ENCODE assay signal across 10 cellular contexts in the genomic region with DNA sequence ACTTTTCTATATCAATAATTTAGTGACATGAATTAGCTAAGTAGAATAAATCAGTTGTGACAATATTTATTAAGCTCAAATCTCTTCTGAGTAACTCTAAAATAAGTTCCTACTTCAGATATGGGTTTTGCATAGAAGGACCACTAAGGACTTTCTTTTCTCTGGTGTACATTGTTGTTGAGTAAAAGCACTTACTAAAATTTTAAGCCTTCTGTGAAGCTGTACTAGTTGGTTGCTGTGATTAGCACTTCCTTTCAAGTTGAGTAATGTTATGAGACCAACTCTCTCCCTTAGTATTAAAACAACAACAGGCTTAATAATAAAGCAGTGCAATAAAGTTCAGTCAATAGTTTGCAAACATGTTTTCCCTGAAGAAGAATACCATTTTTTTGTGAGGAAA.
DNase-seq lines count a peak whose midpoint lies in the region; ATAC-seq lines count a peak whose summit lies in the region.
"Had no signal": no experiment of that assay in that cellular context is flagged by ENCODE, and none has a peak within 500 bp of the region (broad histone marks: within the 10 kb centered on the region; RNA-seq: fewer than 3 reads in every experiment).

No MANE protein-coding gene starts in this region.

- no peak overlapping the region for H3K14ac ChIP-seq in neuronal stem cell (ENCODE audit: low read length)

- no peak overlapping the region for H2BK120ac ChIP-seq in neuronal stem cell (ENCODE audit: low read depth, low read length)

- no peak overlapping the region for H3K23ac ChIP-seq in neuronal stem cell (ENCODE audit: low read depth, low read length, poor library complexity)

- no peaks in the 10 kb centered on the region for H3K79me1 ChIP-seq in neuronal stem cell (ENCODE audit: low read depth, low read length)

- H3K4me1 ChIP-seq in neuronal stem cell (ENCODE audit: control insufficient read depth in 2 of 2, insufficient read depth in 1 of 2, low read depth in 1 of 2, low read length in 2 of 2), result no peaks in the 10 kb centered on the region

- H3K9ac ChIP-seq in neuronal stem cell (ENCODE audit: low read depth, low read length, poor library complexity), result no peak overlapping the region

- H3K27ac ChIP-seq in neuronal stem cell (replicated peaks; ENCODE audit: low read length), result no peak overlapping the region

- no peak overlapping the region for H3K4me3 ChIP-seq in neuronal stem cell (ENCODE audit: low read length in 2 of 2)

- no peak overlapping the region for H4K91ac ChIP-seq in neuronal stem cell (ENCODE audit: low read depth, low read length, poor library complexity)

- H3K4ac ChIP-seq in neuronal stem cell (ENCODE audit: low read length), result no peak overlapping the region

- H3K9me3 ChIP-seq in neuronal stem cell (replicated peaks in 1 of 2; ENCODE audit: control insufficient read depth in 2 of 2, insufficient read depth in 1 of 2, low read depth in 1 of 2, low read length in 2 of 2), result no peaks in the 10 kb centered on the region

- no peaks in the 10 kb centered on the region for H3K36me3 ChIP-seq in neuronal stem cell (replicated peaks in 1 of 2; ENCODE audit: control insufficient read depth in 2 of 2, insufficient read depth in 2 of 2, low read length in 2 of 2)

- no peaks in the 10 kb centered on the region for H3K27me3 ChIP-seq in neuronal stem cell (ENCODE audit: control insufficient read depth in 3 of 3, insufficient read depth in 3 of 3, low read depth in 1 of 3, low read length in 3 of 3)

- H2BK15ac ChIP-seq in neuronal stem cell (ENCODE audit: low read length), result no peak overlapping the region

- H4K8ac ChIP-seq in neuronal stem cell (ENCODE audit: low read depth, low read length), result no peak overlapping the region

- H2AFZ ChIP-seq in neuronal stem cell (ENCODE audit: low read length), result peak overlapping the region; percentile 55

- no peak overlapping the region for H2BK5ac ChIP-seq in neuronal stem cell (ENCODE audit: low read length)

- intact Hi-C loops in cardiac septum (cut with DNase I), result no loop called here

- ATAC-seq in GM19043 (IDR thresholded peaks at IDR 0.05; ENCODE audit: low read depth, unreplicated experiment) (peak; percentile 52), GM21825 (IDR thresholded peaks at IDR 0.05; ENCODE audit: unreplicated experiment) (peak; percentile 54), HG03108 (IDR thresholded peaks at IDR 0.05; ENCODE audit: unreplicated experiment) (peak; percentile 62)
- ATAC-seq: activated CD4-positive, CD25-positive, alpha-beta regulatory T cell treated with anti-CD3 and anti-CD28 coated beads, Interleukin-2, amount 50 U/mL, for 24 hours; natural killer cell treated with Interleukin-12 subunit alpha and Interleukin-12 subunit beta and Interleukin-15 and Interleukin-18, amount 100 ng/mL, for 72 hours had no signal

- H2BK12ac ChIP-seq in neuronal stem cell (ENCODE audit: low read length), result no peak overlapping the region

- no peak for DNase-seq in neuronal stem cell (ENCODE audit: low spot score)
- DNase-seq in stimulated activated CD4-positive, alpha-beta T cell treated with anti-CD3 and anti-CD28 coated beads, Interleukin-1b, Interleukin-23, amount 100 ng/mL, for 48 hours, result no peak
- DNase-seq in cardiac septum (ENCODE audit: low spot score), result no peak
- DNase-seq in amygdala (lab: John Stamatoyannopoulos, UW), result no peak
- DNase-seq: NCI-H187 had no signal

- no peak overlapping the region for H3K18ac ChIP-seq in neuronal stem cell (ENCODE audit: low read length)

- H2AK5ac ChIP-seq in neuronal stem cell (ENCODE audit: low read depth, low read length), result no peak overlapping the region

- no peak overlapping the region for H3K4me2 ChIP-seq in neuronal stem cell (ENCODE audit: insufficient read depth, low read length, poor library complexity, severe bottlenecking)
